In genomic region chr2:203661509-203661908, GRCh38 we compare ENCODE assay signal across 34 cellular contexts. TPM values are rescaled to one million over a fixed set of nuclear protein-coding genes. Genes with fewer than 3 reads are reported as not detected.
"Had no signal": no experiment of that assay in that cellular context is flagged by ENCODE, and none has a peak within 500 bp of the region (broad histone marks: within the 10 kb centered on the region; RNA-seq: fewer than 3 reads in every experiment).

No MANE protein-coding gene starts in this region.

- DNase-seq: activated CD4-positive, alpha-beta T cell treated with anti-CD3 and anti-CD28 coated beads for 1 hour; activated CD4-positive, alpha-beta T cell treated with anti-CD3 and anti-CD28 coated beads for 48 hours; activated CD4-positive, CD25-positive, alpha-beta regulatory T cell; activated CD8-positive, alpha-beta T cell treated with anti-CD3 and anti-CD28 coated beads for 36 hours; activated effector memory CD4-positive, alpha-beta T cell treated with anti-CD3 and anti-CD28 coated beads, Interleukin-2, amount 50 U/mL, for 16 hours; activated naive CD4-positive, alpha-beta T cell; activated naive CD4-positive, alpha-beta T cell treated with anti-CD3 and anti-CD28 coated beads, Interleukin-2, amount 50 U/mL, for 16 hours; activated naive CD8-positive, alpha-beta T cell treated with anti-CD3 and anti-CD28 coated beads for 36 hours; activated T-cell treated with anti-CD3 and anti-CD28 coated beads, Interleukin-2, amount 50 U/mL, for 1 hour; activated T-cell treated with anti-CD3 and anti-CD28 coated beads, Interleukin-2, amount 50 U/mL, for 72 hours; amniotic stem cell; aorta; Kasumi-1; KG1; MM.1S; MV-4-11; NCI-H1092; NCI-H146; NCI-H187; NCI-H2029 treated with DMSO at 0.1 percent for 48 hours; NCI-H2107; NCI-H2171; NCI-H510A; NCI-H526; NCI-H748 treated with DMSO at 0.1 percent for 48 hours; NK-92 treated with Interleukin-12 subunit alpha and Interleukin-12 subunit beta, amount 100 ng/mL, for 24 hours; PC-9; SIG-M5; T1000; WERI-Rb-1 had no signal

- H3K27ac ChIP-seq: PC-9, RWPE1, WERI-Rb-1 had no signal

- H3K36me3 ChIP-seq: WERI-Rb-1 had no signal

- H3K4me2 ChIP-seq: PC-9 had no signal

- H3K4me3 ChIP-seq: PC-9 had no signal

- ATAC-seq: activated CD8-positive, alpha-beta T cell treated with anti-CD3 and anti-CD28 coated beads for 36 hours; activated T-cell treated with anti-CD3 and anti-CD28 coated beads, Interleukin-2, amount 50 U/mL, for 72 hours; activated T-helper 17 cell treated with anti-CD3 and anti-CD28 coated beads, Interleukin-2, amount 50 U/mL, for 72 hours; Right ventricle myocardium inferior had no signal

- FAIRE-seq: RCC 7860 had no signal

- H2AFZ ChIP-seq: PC-9 had no signal

RNA-seq across cellular contexts. Expression of gene CD28, which starts 44.9 kb away (rescaled TPM):
- total RNA-seq: PC-9 had no signal
